Comparison of ENCODE assay signal across 20 cellular contexts in the genomic region with DNA sequence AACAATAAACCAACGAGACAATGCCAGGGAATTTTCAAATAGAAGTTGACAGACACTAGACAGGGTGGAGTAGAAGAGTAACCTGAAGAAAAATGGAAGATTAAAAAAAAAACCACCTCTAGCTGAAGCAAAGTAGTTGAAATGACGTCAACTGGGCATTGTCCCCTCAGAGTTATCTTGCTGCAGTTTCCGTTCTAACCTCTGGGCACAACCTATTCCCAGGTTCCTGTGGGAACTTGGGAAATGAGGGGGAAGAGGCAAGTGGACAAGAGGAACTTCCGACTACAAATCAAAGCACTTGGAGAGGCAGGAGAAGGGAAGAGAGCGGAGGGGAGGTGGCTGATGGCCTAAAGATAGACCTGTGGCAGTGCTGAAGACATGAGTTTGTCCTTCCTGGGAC.
DNase-seq lines count a peak whose midpoint lies in the region; ATAC-seq and TF ChIP-seq lines count a peak whose summit lies in the region.
"Had no signal": no experiment of that assay in that cellular context is flagged by ENCODE, and none has a peak within 500 bp of the region (broad histone marks: within the 10 kb centered on the region; RNA-seq: fewer than 3 reads in every experiment).

No MANE protein-coding gene starts in this region.

- H3K79me2 ChIP-seq in mesendoderm (ENCODE audit: control insufficient read depth, insufficient read depth, low read length): no peaks in the 10 kb centered on the region

- H3K4me3 Mint-ChIP-seq in endothelial cell (ENCODE audit: unreplicated experiment): no peak overlapping the region
- no peak overlapping the region for H3K4me3 Mint-ChIP-seq in type B pancreatic cell

- no peak overlapping the region for H3K18ac ChIP-seq in mesendoderm (ENCODE audit: low read length)

- no peak overlapping the region for H2BK120ac ChIP-seq in mesendoderm (ENCODE audit: low read depth, low read length)

- H3K79me1 ChIP-seq in mesendoderm (ENCODE audit: low read length): no peaks in the 10 kb centered on the region

- H3K4me2 ChIP-seq in mesendoderm (ENCODE audit: low read length): no peak overlapping the region
- H3K4me2 ChIP-seq: BLaER1 treated with 17β-estradiol and CSF1 and Interleukin-3, amounts not matched to agents 10 nM and 100 nM; KMS-11 had no signal

- no peak overlapping the region for H3K4ac ChIP-seq in mesendoderm (ENCODE audit: low read depth, low read length)

- H3K4me1 Mint-ChIP-seq in endothelial cell (ENCODE audit: unreplicated experiment): peaks cover 58% of the 10 kb centered on the region
- H3K4me1 Mint-ChIP-seq in type B pancreatic cell (ENCODE audit: unreplicated experiment): peaks cover 48% of the 10 kb centered on the region

- H3K9me3 Mint-ChIP-seq in endothelial cell (ENCODE audit: unreplicated experiment) (no peaks in the 10 kb centered on the region), type B pancreatic cell (no peaks in the 10 kb centered on the region)

- intact Hi-C loops in heart left ventricle (cut with DNase I): loop anchor here in 3 of 10 donors (5.0 to 10.0 kb wide), 2 partner anchors 62 to 64 kb away; partner anchors contain the start of gene PLPP3 (in 3 of the 3)

- peak overlapping the region in 10 of 12 donors; percentile 12 to 82 (median 54) for H3K27ac ChIP-seq in heart left ventricle
- H3K27ac ChIP-seq in right atrium auricular region: peak overlapping the region in 1 of 2 donors; percentile 59
- H3K27ac ChIP-seq in mesendoderm (ENCODE audit: low read depth, low read length): no peak overlapping the region
- no peak overlapping the region for H3K27ac ChIP-seq in Peyer's patch
- H3K27ac ChIP-seq: 22Rv1; BLaER1 treated with 17β-estradiol and CSF1 and Interleukin-3, amounts not matched to agents 10 nM and 100 nM; KMS-11 had no signal

- H3K56ac ChIP-seq in mesendoderm (ENCODE audit: low read length): peak overlapping the region; percentile 1

- no peak overlapping the region for H4K5ac ChIP-seq in mesendoderm (ENCODE audit: low read length)

- H2AK5ac ChIP-seq in mesendoderm (ENCODE audit: low read length): no peak overlapping the region

- TF ChIP-seq CTCF in heart left ventricle (IDR thresholded peaks at IDR 0.05) (peak in 3 of 12 donors; percentile 11 to 29 (median 12)), right atrium auricular region (IDR thresholded peaks at IDR 0.05) (no peak), endothelial cell (IDR thresholded peaks at IDR 0.05; ENCODE audit: unreplicated experiment) (no peak), type B pancreatic cell (conservative IDR thresholded peaks at IDR 0.05) (no peak), Peyer's patch (IDR thresholded peaks at IDR 0.05) (no peak)

- no peak overlapping the region for H4K8ac ChIP-seq in mesendoderm (ENCODE audit: low read depth, low read length)

- DNase-seq in heart left ventricle (peak in 2 of 5 donors; percentile 27 to 46), right atrium auricular region (ENCODE audit: low spot score) (no peak), endothelial cell (ENCODE audit: low spot score) (peak; percentile 11), mesendoderm (peak; percentile 58), type B pancreatic cell (ENCODE audit: extremely low spot score, unreplicated experiment) (no peak), Peyer's patch (no peak), NOMO-1 (lab: John Stamatoyannopoulos, UW; ENCODE audit: unreplicated experiment in 2 of 2) (no peak)
- DNase-seq in activated CD8-positive, alpha-beta memory T cell treated with anti-CD3 and anti-CD28 coated beads for 24 hours: no peak
- DNase-seq: DMS 273 treated with DMSO at 0.1 percent for 48 hours, EL, GOT3, MG63, NCI-H1092 treated with DMSO at 0.1 percent for 48 hours, NCI-H1694 treated with DMSO at 0.1 percent for 48 hours, NCI-H446 treated with DMSO at 0.1 percent for 48 hours, NCI-H748 treated with DMSO at 0.1 percent for 48 hours, Right ventricle myocardium superior had no signal

- H3K4me1 ChIP-seq in heart left ventricle (peaks cover 9 to 100% (median 82%) of the 10 kb centered on the region in 12 donors), right atrium auricular region (peaks cover 0 to 85% of the 10 kb centered on the region in 2 donors), mesendoderm (ENCODE audit: control insufficient read depth, low read depth, low read length) (peaks cover 24% of the 10 kb centered on the region), Peyer's patch (peaks cover 0 to 34% (median 7%) of the 10 kb centered on the region in 4 donors)

- WGBS in heart left ventricle, 4 donors: 40 to 51% (median 43%) methylated on average over 5 of the region's 5 CpGs
- WGBS in mesendoderm (ENCODE audit: extremely low coverage, insufficient coverage, low lambda C conversion rate): no CpG with 5 or more reads among the region's 5 CpGs

- no peak for TF ChIP-seq POLR2A in heart left ventricle (IDR thresholded peaks at IDR 0.05)
- TF ChIP-seq POLR2A in Peyer's patch (IDR thresholded peaks at IDR 0.05): no peak

- H3K27me3 ChIP-seq in heart left ventricle (no peaks in the 10 kb centered on the region), right atrium auricular region (no peaks in the 10 kb centered on the region), mesendoderm (ENCODE audit: insufficient read depth, low read length, poor library complexity) (no peaks in the 10 kb centered on the region), Peyer's patch (no peaks in the 10 kb centered on the region)
- H3K27me3 ChIP-seq: MG63 had no signal

- H3K27ac Mint-ChIP-seq in endothelial cell (ENCODE audit: unreplicated experiment) (peak overlapping the region; percentile 85), type B pancreatic cell (peak overlapping the region; percentile 15)

- no peaks in the 10 kb centered on the region for H3K9me3 ChIP-seq in heart left ventricle
- H3K9me3 ChIP-seq in right atrium auricular region: no peaks in the 10 kb centered on the region
- no peaks in the 10 kb centered on the region for H3K9me3 ChIP-seq in Peyer's patch
- H3K9me3 ChIP-seq: BLaER1 treated with 17β-estradiol and CSF1 and Interleukin-3, amounts not matched to agents 10 nM and 100 nM; MG63 had no signal

- H3K4me3 ChIP-seq in heart left ventricle (no peak overlapping the region), right atrium auricular region (no peak overlapping the region), mesendoderm (ENCODE audit: low read length) (no peak overlapping the region), Peyer's patch (no peak overlapping the region)
- H3K4me3 ChIP-seq: BLaER1 treated with 17β-estradiol and CSF1 and Interleukin-3, amounts not matched to agents 10 nM and 100 nM; MG63 had no signal

- no peak overlapping the region for H2BK15ac ChIP-seq in mesendoderm (replicated peaks; ENCODE audit: low read depth)

- H3K36me3 ChIP-seq in heart left ventricle: peaks cover 0 to 69% (median 35%) of the 10 kb centered on the region in 9 donors
- peaks cover 36% of the 10 kb centered on the region for H3K36me3 ChIP-seq in right atrium auricular region
- H3K36me3 ChIP-seq in mesendoderm (ENCODE audit: control insufficient read depth, insufficient read depth, low read length): no peaks in the 10 kb centered on the region
- H3K36me3 ChIP-seq in Peyer's patch: peaks cover 0 to 18% (median 0%) of the 10 kb centered on the region in 3 donors

- H3K27me3 Mint-ChIP-seq in endothelial cell (ENCODE audit: unreplicated experiment) (no peaks in the 10 kb centered on the region), type B pancreatic cell (no peaks in the 10 kb centered on the region)

- no peak overlapping the region for H2BK5ac ChIP-seq in mesendoderm (ENCODE audit: low read length)

- peak in 2 of 4 donors; percentile 6 to 49 for ATAC-seq in heart left ventricle

- no peak overlapping the region for H3K9ac ChIP-seq in mesendoderm (ENCODE audit: low read length)
- H3K9ac ChIP-seq: BLaER1 treated with 17β-estradiol and CSF1 and Interleukin-3, amounts not matched to agents 10 nM and 100 nM; KMS-11 had no signal

- H3K36me3 Mint-ChIP-seq in endothelial cell (ENCODE audit: low read depth, unreplicated experiment): peaks cover 46% of the 10 kb centered on the region
- H3K36me3 Mint-ChIP-seq in type B pancreatic cell: peaks cover 57% of the 10 kb centered on the region

- no peak overlapping the region for H3K23ac ChIP-seq in mesendoderm (ENCODE audit: low read length)

Comparison
In these comparisons a context has a peak if more than half of its experiments do, and no peak if none do; other contexts are left out.
1. DNase-seq: peak in endothelial cell (single experiment) and mesendoderm (single experiment); none in right atrium auricular region (single experiment), type B pancreatic cell (single experiment), Peyer's patch (0 of 3), activated CD8-positive, alpha-beta memory T cell treated with anti-CD3 and anti-CD28 coated beads for 24 hours (single experiment) and NOMO-1 (0 of 2).
2. H3K27ac ChIP-seq: peak in heart left ventricle (10 of 12); none in mesendoderm (single experiment) and Peyer's patch (0 of 4).